In the genomic region with DNA sequence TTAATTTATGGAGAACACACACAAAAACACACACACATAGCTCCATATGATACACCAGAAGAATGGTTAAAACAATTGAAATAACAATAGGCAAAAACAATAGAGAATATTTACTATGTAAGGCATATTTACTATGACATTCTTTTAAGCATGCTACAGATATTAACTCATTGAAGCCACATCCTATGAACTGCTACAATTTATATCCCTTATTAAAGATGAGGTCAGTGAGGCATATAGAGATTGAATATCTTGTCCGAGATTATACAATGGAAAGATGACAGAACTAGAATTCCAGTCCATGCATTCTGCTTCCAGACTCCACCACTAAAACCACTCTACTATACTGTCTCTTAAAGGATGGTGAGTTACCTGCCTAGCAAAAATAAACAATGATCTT, we compare ENCODE assay signal across 3 cellular contexts.
"Had no signal": no experiment of that assay in that cellular context is flagged by ENCODE, and none has a peak within 500 bp of the region (broad histone marks: within the 10 kb centered on the region; RNA-seq: fewer than 3 reads in every experiment).

No MANE protein-coding gene starts in this region.

- H3K4me3 ChIP-seq: GM12878 had no signal

- ATAC-seq: GM12878 had no signal

- DNase-seq: GDM1, GF-D8 had no signal
